18 cellular contexts compared by ENCODE assay signal in the genomic region with DNA sequence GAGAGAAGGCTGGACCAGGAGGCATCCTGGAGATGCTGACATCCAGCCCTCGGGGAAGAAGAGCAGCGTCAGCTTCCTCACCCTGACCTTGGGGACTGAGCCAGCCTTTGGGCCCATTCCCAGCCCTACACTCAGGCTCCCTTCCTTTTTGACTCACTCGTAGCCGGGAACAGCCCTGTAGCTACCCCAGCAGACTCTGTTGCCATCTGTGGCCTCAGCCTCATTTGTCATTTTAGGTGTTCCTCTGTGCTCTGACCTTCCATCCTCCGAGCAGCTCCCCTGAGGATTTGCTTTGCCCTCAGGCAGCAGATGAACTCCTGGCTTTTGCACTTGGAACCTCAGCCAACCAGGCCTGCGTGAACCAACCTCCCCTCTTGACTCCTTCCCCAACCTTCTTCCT.
DNase-seq lines count a peak whose midpoint lies in the region; ATAC-seq, FAIRE-seq and TF ChIP-seq lines count a peak whose summit lies in the region.
"Had no signal": no experiment of that assay in that cellular context is flagged by ENCODE, and none has a peak within 500 bp of the region (broad histone marks: within the 10 kb centered on the region; RNA-seq: fewer than 3 reads in every experiment).

No MANE protein-coding gene starts in this region.

- TF ChIP-seq EP300 in HepG2 (IDR thresholded peaks at IDR 0.05; ENCODE audit: low read depth in 2 of 2, low read length in 2 of 2): no peak
- no peak for TF ChIP-seq EP300 in HepG2 (CRISPR knock-in tag; IDR thresholded peaks at IDR 0.05; ENCODE audit: borderline replicate concordance)
- no peak for TF ChIP-seq EP300 in SK-N-SH (IDR thresholded peaks at IDR 0.05; ENCODE audit: borderline replicate concordance in 1 of 2, low read depth in 1 of 2, low read length in 1 of 2)

- DNase-seq in IMR-90 (no peak), RPMI7951 (ENCODE audit: low read depth) (peak; percentile 66), HepG2 (ENCODE audit: low spot score) (no peak), SK-N-SH (no peak), uterus (no peak)
- DNase-seq in effector memory CD4-positive, alpha-beta T cell: no peak
- DNase-seq: ACHN, AML-193, DMS79, KG1, NCI-H1436, NCI-H2029, NCI-H345, NCI-H524 treated with DMSO at 0.1 percent for 48 hours, Right ventricle myocardium superior had no signal

- H3K9me1 ChIP-seq in IMR-90 (ENCODE audit: insufficient read depth, low read length): no peaks in the 10 kb centered on the region

- no peak overlapping the region for H3K14ac ChIP-seq in IMR-90 (replicated peaks; ENCODE audit: low read depth, low read length)

- H4K20me1 ChIP-seq in IMR-90 (ENCODE audit: insufficient read depth, low read length): no peaks in the 10 kb centered on the region
- H4K20me1 ChIP-seq in HepG2 (ENCODE audit: insufficient read depth, low read length): no peaks in the 10 kb centered on the region
- no peaks in the 10 kb centered on the region for H4K20me1 ChIP-seq in SK-N-SH (ENCODE audit: insufficient read depth)

- H3K4me3 ChIP-seq in IMR-90 (ENCODE audit: insufficient read depth, low read depth, low read length) (no peak overlapping the region), HepG2 (replicated peaks in 1 of 3; ENCODE audit: insufficient read depth in 1 of 3, low read depth in 2 of 3, low read length in 3 of 3) (no peak overlapping the region), SK-N-SH (ENCODE audit: low read depth in 2 of 2, low read length in 1 of 2) (no peak overlapping the region), uterus (no peak overlapping the region)
- H3K4me3 ChIP-seq in effector memory CD4-positive, alpha-beta T cell (ENCODE audit: insufficient read depth, low read depth, low read length, poor library complexity, severe bottlenecking): no peak overlapping the region
- H3K4me3 ChIP-seq: SK-N-MC had no signal

- H2BK20ac ChIP-seq in IMR-90 (ENCODE audit: low read depth, low read length): no peak overlapping the region

- H3K9me3 ChIP-seq in IMR-90 (ENCODE audit: control insufficient read depth, insufficient read depth, low read length) (no peaks in the 10 kb centered on the region), HepG2 (ENCODE audit: low read length) (no peaks in the 10 kb centered on the region), SK-N-SH (no peaks in the 10 kb centered on the region), uterus (no peaks in the 10 kb centered on the region)
- H3K9me3 ChIP-seq in effector memory CD4-positive, alpha-beta T cell (ENCODE audit: control insufficient read depth, low read length): no peaks in the 10 kb centered on the region

- ATAC-seq in IMR-90 (ENCODE audit: low read depth) (no peak), HepG2 (peak; percentile 68), GM19023 (IDR thresholded peaks at IDR 0.05; ENCODE audit: unreplicated experiment) (no peak)

- no peak for FAIRE-seq in HepG2 (lab: Jason Lieb, UNC)

- POLR2A ChIA-PET in IMR-90 (lab: Charles Lee; ENCODE audit: unreplicated experiment): no interaction called here
- POLR2A ChIA-PET in HepG2 (lab: Yijun Ruan, JAX): no interaction called here
- POLR2A ChIA-PET in SK-N-SH (lab: Yijun Ruan, JAX): no interaction called here

- intact Hi-C loops in IMR-90 (cut with micrococcal nuclease) (no loop called here), HepG2 (cut with micrococcal nuclease; ENCODE audit: unreplicated experiment) (no loop called here), uterus (cut with DNase I; ENCODE audit: low total_unique reads) (no loop called here)

- H3K9ac ChIP-seq in IMR-90 (ENCODE audit: low read depth, low read length) (no peak overlapping the region), HepG2 (ENCODE audit: insufficient read depth, low read depth, low read length) (no peak overlapping the region), SK-N-SH (no peak overlapping the region)

- no peak overlapping the region for H3K27ac ChIP-seq in IMR-90 (ENCODE audit: insufficient read depth, low read length)
- no peak overlapping the region for H3K27ac ChIP-seq in HepG2 (ENCODE audit: extremely low read length, insufficient read depth, low read length)
- no peak overlapping the region for H3K27ac ChIP-seq in SK-N-SH (ENCODE audit: low read depth in 2 of 2, low read length in 1 of 2)
- H3K27ac ChIP-seq in uterus: no peak overlapping the region
- H3K27ac ChIP-seq in effector memory CD4-positive, alpha-beta T cell (ENCODE audit: insufficient read depth, low read length, poor library complexity, severe bottlenecking): no peak overlapping the region
- H3K27ac ChIP-seq: C4-2B, SK-N-MC had no signal

- H4K91ac ChIP-seq in IMR-90 (ENCODE audit: insufficient read depth, low read depth, low read length): no peak overlapping the region

- TF ChIP-seq POLR2A in IMR-90 (IDR thresholded peaks at IDR 0.05; ENCODE audit: low read depth, low read length) (no peak), HepG2 (IDR thresholded peaks at IDR 0.05; ENCODE audit: insufficient read depth in 1 of 2, low read depth in 2 of 2, low read length in 2 of 2) (no peak), uterus (IDR thresholded peaks at IDR 0.05) (no peak)

- no peak overlapping the region for H4K5ac ChIP-seq in IMR-90 (ENCODE audit: low read depth, low read length)

- H3K36me3 ChIP-seq in IMR-90 (ENCODE audit: control insufficient read depth, insufficient read depth, low read length) (no peaks in the 10 kb centered on the region), HepG2 (replicated peaks in 1 of 2; ENCODE audit: control insufficient read depth in 1 of 2, insufficient read depth in 2 of 2, low read length in 2 of 2) (no peaks in the 10 kb centered on the region), SK-N-SH (replicated peaks in 1 of 2; ENCODE audit: control insufficient read depth in 1 of 2, insufficient read depth in 2 of 2, low read length in 1 of 2) (no peaks in the 10 kb centered on the region), uterus (no peaks in the 10 kb centered on the region)
- no peaks in the 10 kb centered on the region for H3K36me3 ChIP-seq in effector memory CD4-positive, alpha-beta T cell (ENCODE audit: control insufficient read depth, insufficient read depth, low read length)

- H3K56ac ChIP-seq in IMR-90 (ENCODE audit: extremely low read depth, insufficient read depth, low read length): no peak overlapping the region

- H3F3A ChIP-seq in SK-N-SH (replicated peaks; ENCODE audit: insufficient read depth): no peaks in the 10 kb centered on the region

- H3K79me2 ChIP-seq in HepG2 (ENCODE audit: insufficient read depth, low read length): no peaks in the 10 kb centered on the region
- H3K79me2 ChIP-seq in SK-N-SH (ENCODE audit: insufficient read depth): no peaks in the 10 kb centered on the region

- BruUV-seq in IMR-90 (replicated peaks; lab: Mats Ljungman, UMichigan): no TSS peak
- no TSS peak for BruUV-seq in HepG2 (replicated peaks; lab: Mats Ljungman, UMichigan)

- no peaks in the 10 kb centered on the region for H3K9me2 ChIP-seq in SK-N-SH

- no peak overlapping the region for H3K23ac ChIP-seq in IMR-90 (ENCODE audit: low read depth, low read length)

- H2BK5ac ChIP-seq in IMR-90 (ENCODE audit: low read depth, low read length, poor library complexity, severe bottlenecking): no peak overlapping the region

- WGBS in IMR-90 (ENCODE audit: extremely low coverage in 2 of 2, insufficient read length in 1 of 2), 2 experiments: 70% methylated on average over 3 of the region's 6 CpGs; no CpG with 5 or more reads in 1 of the 2 experiments
- WGBS in HepG2 (ENCODE audit: low lambda C conversion rate): 41% methylated on average over 6 of the region's 6 CpGs
- 87% methylated on average over 4 of the region's 6 CpGs for WGBS in SK-N-SH (ENCODE audit: low lambda C conversion rate)

- TF ChIP-seq CTCF in IMR-90 (conservative IDR thresholded peaks at IDR 0.05; ENCODE audit: low read depth, low read length): no peak
- no peak for TF ChIP-seq CTCF in HepG2 (CRISPR knock-in tag; IDR thresholded peaks at IDR 0.05)
- no peak for TF ChIP-seq CTCF in SK-N-SH (IDR thresholded peaks at IDR 0.05)
- TF ChIP-seq CTCF in uterus (IDR thresholded peaks at IDR 0.05): no peak

- H3K4ac ChIP-seq in IMR-90 (ENCODE audit: low read depth, low read length): no peak overlapping the region

- in situ Hi-C loops in IMR-90 (cut with MboI; ENCODE audit: low sequenced_read_pairs): no loop called here
- in situ Hi-C loops in HepG2 (cut with HindIII; ENCODE audit: extremely low pct_ligation_motif_present, low pct_unique_long_range_greater_than_20kb): no loop called here

- H2BK120ac ChIP-seq in IMR-90 (ENCODE audit: low read depth, low read length): no peak overlapping the region

- CTCF ChIA-PET in IMR-90 (lab: Yijun Ruan, JAX): no interaction called here
- CTCF ChIA-PET in HepG2 (lab: Yijun Ruan, JAX; ENCODE audit: low intra/inter-chr PET ratio, low total read pairs): no interaction called here
- CTCF ChIA-PET in SK-N-SH (lab: Yijun Ruan, JAX): interaction anchor here (0.6 to 1.5 kb wide), 4 partner anchors 13 to 474 kb away, joined by 3 to 4 read pairs (median 4); partner anchors contain the start of gene ELOVL2

- no peak overlapping the region for H2BK15ac ChIP-seq in IMR-90 (ENCODE audit: low read depth, low read length)

- no peak overlapping the region for H4K8ac ChIP-seq in IMR-90 (ENCODE audit: low read depth in 2 of 2, low read length in 2 of 2)

- H2AK9ac ChIP-seq in IMR-90 (replicated peaks; ENCODE audit: low read depth, low read length, poor library complexity): peak overlapping the region; percentile 60

- H3K27me3 ChIP-seq in IMR-90 (ENCODE audit: control insufficient read depth, insufficient read depth, low read length) (no peaks in the 10 kb centered on the region; the same call in 1 of the 2 replicates), HepG2 (ENCODE audit: control insufficient read depth in 1 of 2, insufficient read depth in 2 of 2, low read length in 2 of 2) (0 out of 5 replicates have a peak, but pooled peaks cover 0 to 2% of the 10 kb centered on the region in 2 experiments), SK-N-SH (ENCODE audit: insufficient read depth) (no peaks in the 10 kb centered on the region), uterus (no peaks in the 10 kb centered on the region)
- no peaks in the 10 kb centered on the region for H3K27me3 ChIP-seq in effector memory CD4-positive, alpha-beta T cell (replicated peaks; ENCODE audit: control insufficient read depth, insufficient read depth, low read length, poor library complexity, severe bottlenecking)

- TF ChIP-seq RAD21 in IMR-90 (IDR thresholded peaks at IDR 0.05; ENCODE audit: low read length) (no peak), HepG2 (CRISPR knock-in tag; IDR thresholded peaks at IDR 0.05) (no peak), SK-N-SH (IDR thresholded peaks at IDR 0.05; ENCODE audit: low read length) (no peak)

- no peak overlapping the region for H2AK5ac ChIP-seq in IMR-90 (ENCODE audit: low read depth, low read length)

- dilution Hi-C loops in IMR-90 (cut with HindIII; ENCODE audit: low sequenced_read_pairs, unreplicated experiment): no loop called here

- H3K79me1 ChIP-seq in IMR-90 (ENCODE audit: low read depth in 1 of 2, low read length in 2 of 2): no peaks in the 10 kb centered on the region

- H2AFZ ChIP-seq in IMR-90 (replicated peaks; ENCODE audit: low read length, poor library complexity): no peak overlapping the region
- no peak overlapping the region for H2AFZ ChIP-seq in HepG2 (ENCODE audit: low read length)
- H2AFZ ChIP-seq in SK-N-SH (ENCODE audit: low read depth): no peak overlapping the region

- H3K4me1 ChIP-seq in IMR-90 (ENCODE audit: control insufficient read depth, insufficient read depth, low read length) (no peaks in the 10 kb centered on the region), HepG2 (ENCODE audit: insufficient read depth, low read length) (no peaks in the 10 kb centered on the region), SK-N-SH (ENCODE audit: control insufficient read depth in 1 of 2, insufficient read depth in 2 of 2, low read depth in 1 of 2, low read length in 1 of 2) (no peaks in the 10 kb centered on the region), uterus (no peaks in the 10 kb centered on the region)
- no peaks in the 10 kb centered on the region for H3K4me1 ChIP-seq in effector memory CD4-positive, alpha-beta T cell (ENCODE audit: control insufficient read depth, insufficient read depth, low read length, poor library complexity, severe bottlenecking)

- H3K18ac ChIP-seq in IMR-90 (ENCODE audit: low read depth, low read length): no peak overlapping the region

- H3K4me2 ChIP-seq in IMR-90 (ENCODE audit: low read depth, low read length) (no peak overlapping the region), HepG2 (ENCODE audit: low read depth, low read length) (no peak overlapping the region), SK-N-SH (no peak overlapping the region)
